Comparison of ENCODE assay signal across 8 cellular contexts in the genomic region with DNA sequence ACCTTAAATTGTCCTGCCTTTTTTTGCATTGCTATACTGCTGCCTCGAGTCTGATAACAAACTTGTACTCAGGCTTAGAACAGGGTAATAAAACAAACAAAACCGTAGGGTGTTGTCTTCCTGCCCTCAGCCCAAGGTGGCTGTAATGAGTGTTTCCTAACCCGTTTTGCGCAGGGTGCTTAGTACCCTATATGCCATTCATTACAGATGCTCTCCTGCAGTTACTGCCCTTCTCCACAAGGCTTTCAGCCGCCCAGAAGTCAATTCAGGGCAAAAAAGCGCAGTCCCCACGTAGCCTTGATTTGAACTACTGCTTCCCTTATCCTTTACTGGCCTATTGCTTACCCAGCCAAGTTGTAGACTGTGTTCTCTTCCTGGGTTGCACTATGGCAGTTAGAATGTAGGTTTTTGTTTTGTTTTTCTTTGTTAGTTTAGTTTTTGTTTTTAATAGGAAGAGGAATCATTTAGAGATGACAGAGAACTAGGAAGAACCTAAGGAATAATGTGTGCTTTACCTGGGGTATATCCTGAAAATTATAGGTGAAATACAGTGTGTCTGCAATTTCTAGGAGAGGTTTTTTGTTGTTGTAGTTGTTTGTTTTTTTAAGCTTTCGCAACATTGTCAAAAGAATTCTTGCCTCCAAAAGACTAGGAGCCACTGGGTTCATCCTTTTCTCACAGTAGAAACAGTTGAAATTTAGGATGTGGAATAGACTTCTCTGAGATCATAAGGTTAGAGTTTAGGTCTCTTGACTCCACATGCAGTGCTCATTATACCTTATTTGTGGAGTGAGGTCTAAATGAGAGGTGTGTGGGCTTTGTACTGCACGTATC.
DNase-seq lines count a peak whose midpoint lies in the region; ATAC-seq and TF ChIP-seq lines count a peak whose summit lies in the region.

No MANE protein-coding gene starts in this region.

- TF ChIP-seq CTCF in WI38 (IDR thresholded peaks at IDR 0.05; ENCODE audit: low read depth, low read length) = peak; percentile 52

- ATAC-seq in HG02642 (IDR thresholded peaks at IDR 0.05; ENCODE audit: poor library complexity, unreplicated experiment) = peak; percentile 43

- peak; percentile 36 for DNase-seq in NCI-H2029 (lab: John Stamatoyannopoulos, UW)
- no peak for DNase-seq in NCI-H2029 treated with DMSO at 0.1 percent for 48 hours (lab: John Stamatoyannopoulos, UW)
- DNase-seq in NCI-H1092 (lab: John Stamatoyannopoulos, UW) = peak; percentile 1
- DNase-seq in cerebellar cortex (ENCODE audit: low spot score) = peak; percentile 66
- peak; percentile 79 for DNase-seq in left kidney (ENCODE audit: low read depth, low spot score)
- peak; percentile 33 to 58 for DNase-seq in stimulated activated CD4-positive, alpha-beta T cell treated with anti-CD3 and anti-CD28 coated beads, Interleukin-4, amount 100 ng/mL, for 4 hours

- peak overlapping the region; percentile 93 for H3K4me3 ChIP-seq in WI38 (ENCODE audit: low read depth, low read length)
